Comparison of ENCODE assay signal across 13 cellular contexts in genomic region chr1:225944951-225945350, GRCh38. TPM values are rescaled to one million over a fixed set of nuclear protein-coding genes. Genes with fewer than 3 reads are reported as not detected.
DNase-seq lines count a peak whose midpoint lies in the region; ATAC-seq, FAIRE-seq and TF ChIP-seq lines count a peak whose summit lies in the region.
"Had no signal": no experiment of that assay in that cellular context is flagged by ENCODE, and none has a peak within 500 bp of the region (broad histone marks: within the 10 kb centered on the region; RNA-seq: fewer than 3 reads in every experiment).

No MANE protein-coding gene starts in this region.

- no peaks in the 10 kb centered on the region for H3K27me3 ChIP-seq in iPS DF 6.9 (ENCODE audit: control insufficient read depth, insufficient read depth, low read length)
- H3K27me3 ChIP-seq: heart left ventricle had no signal

- H3K4me1 ChIP-seq in iPS DF 6.9 (ENCODE audit: control insufficient read depth, insufficient read depth, low read length) = peaks cover 17% of the 10 kb centered on the region

- H3K36me3 ChIP-seq in iPS DF 6.9 (ENCODE audit: control insufficient read depth, insufficient read depth, low read length) = no peaks in the 10 kb centered on the region
- H3K36me3 ChIP-seq: heart left ventricle had no signal

- no CpG with 5 or more reads among the region's 7 CpGs for WGBS in iPS DF 6.9 (ENCODE audit: insufficient coverage, insufficient read length)

- FAIRE-seq in GM12891 (lab: Jason Lieb, UNC) = peak; percentile 84

- no peaks in the 10 kb centered on the region for H3K9me3 ChIP-seq in iPS DF 6.9 (ENCODE audit: control insufficient read depth, insufficient read depth, low read length)
- H3K9me3 ChIP-seq: heart left ventricle had no signal

- H3K27ac ChIP-seq in iPS DF 6.9 (ENCODE audit: low read length) = peak overlapping the region; percentile 14
- H3K27ac ChIP-seq: heart left ventricle had no signal

- DNase-seq in GM12891 (ENCODE audit: insufficient read length, low spot score) (peak; percentile 58), iPS DF 6.9 (ENCODE audit: low read depth, low spot score) (no peak), Kasumi-1 (lab: John Stamatoyannopoulos, UW) (no peak), GM03348 (ENCODE audit: low spot score) (no peak), mucosa of gallbladder (ENCODE audit: low spot score) (no peak), DMS 273 (lab: John Stamatoyannopoulos, UW; ENCODE audit: unreplicated experiment) (no peak)
- DNase-seq: amygdala, DMS53, heart left ventricle had no signal

- ATAC-seq in GM21447 (IDR thresholded peaks at IDR 0.05; ENCODE audit: unreplicated experiment) = peak; percentile 56
- ATAC-seq in HG03565 (IDR thresholded peaks at IDR 0.05; ENCODE audit: unreplicated experiment) = peak; percentile 61
- ATAC-seq: heart left ventricle, SK-N-SH treated with all-trans-retinoic acid at 6 μM for 48 hours had no signal

- no peak overlapping the region for H3K4me3 ChIP-seq in iPS DF 6.9 (ENCODE audit: low read length)
- H3K4me3 ChIP-seq: heart left ventricle had no signal

- TF ChIP-seq POLR2A in GM12891 (IDR thresholded peaks at IDR 0.05; ENCODE audit: low read depth, low read length) = no peak

TF ChIP-seq in GM12891, 5 proteins besides CTCF, POLR2A, EP300 and RAD21:
- peak; percentile 98 for TF ChIP-seq SPI1 (IDR thresholded peaks at IDR 0.05; ENCODE audit: low read depth, low read length)
- no peak for TF ChIP-seq TAF1 (IDR thresholded peaks at IDR 0.05; ENCODE audit: low read depth, low read length)
TF ChIP-seq in GM12891: peak in this region for 1.

RNA-seq across cellular contexts. Expression of gene LEFTY2, which starts 3.9 kb away (rescaled TPM):
- polyA plus RNA-seq in GM12891 (2012; ENCODE audit: low read depth, missing spikeins) = not detected
- total RNA-seq in mucosa of gallbladder = 0.23 TPM
- total RNA-seq: HT1080 had no signal

RNA-seq across cellular contexts. Expression of gene PYCR2, which starts 20.9 kb away (rescaled TPM):
- polyA plus RNA-seq in GM12891 (2012; ENCODE audit: low read depth, missing spikeins) = 74.3 TPM
- total RNA-seq in mucosa of gallbladder = 71.8 TPM

RNA-seq across cellular contexts. Expression of gene SDE2, which starts 54.2 kb away (rescaled TPM):
- polyA plus RNA-seq in GM12891 (2012; ENCODE audit: low read depth, missing spikeins) = 4.6 TPM
- total RNA-seq in mucosa of gallbladder = 15.0 TPM

RNA-seq across cellular contexts. Expression of gene LEFTY1, which starts 56.0 kb away (rescaled TPM):
- polyA plus RNA-seq in GM12891 (2012; ENCODE audit: low read depth, missing spikeins) = 0.06 TPM
- total RNA-seq in mucosa of gallbladder = 1.5 TPM
- total RNA-seq: HT1080 had no signal
